ENCODE assay signal across 13 cellular contexts in genomic region chr1:194279975-194280374, GRCh38.
A peak's percentile ranks its signal among the peaks of the same experiment; 100 is the strongest.
DNase-seq lines count a peak whose midpoint lies in the region; ATAC-seq, FAIRE-seq and TF ChIP-seq lines count a peak whose summit lies in the region.
"Had no signal": no experiment of that assay in that cellular context is flagged by ENCODE, and none has a peak within 500 bp of the region (broad histone marks: within the 10 kb centered on the region; RNA-seq: fewer than 3 reads in every experiment).

No MANE protein-coding gene starts in this region.

- H3K4me1 Mint-ChIP-seq in stimulated activated memory B cell treated with anti-CD40 and anti-IgM and Interleukin-4, amounts not matched to agents 10 μg/mL and 1 μg/mL and 100 μg/mL, for 72 hours, result peaks cover 21% of the 10 kb centered on the region

- ATAC-seq in HG02571 (IDR thresholded peaks at IDR 0.05; ENCODE audit: unreplicated experiment), result peak; percentile 82
- ATAC-seq in HG03196 (IDR thresholded peaks at IDR 0.05; ENCODE audit: unreplicated experiment), result peak; percentile 59
- ATAC-seq in stimulated activated memory B cell treated with anti-CD40 and anti-IgM and Interleukin-4, amounts not matched to agents 10 μg/mL and 1 μg/mL and 100 μg/mL, for 72 hours, result peak; percentile 59

- no peaks in the 10 kb centered on the region for H3K36me3 Mint-ChIP-seq in stimulated activated memory B cell treated with anti-CD40 and anti-IgM and Interleukin-4, amounts not matched to agents 10 μg/mL and 1 μg/mL and 100 μg/mL, for 72 hours

- H3K4me1 ChIP-seq in BE2C, result no peaks in the 10 kb centered on the region
- H3K4me1 ChIP-seq: adrenal gland, left ventricle myocardium inferior had no signal

- no peak for TF ChIP-seq CTCF in BE2C (IDR thresholded peaks at IDR 0.05; ENCODE audit: low read depth, low read length)

- H3K4me3 ChIP-seq in BE2C (ENCODE audit: low read depth, low read length), result no peak overlapping the region
- H3K4me3 ChIP-seq: adrenal gland, left ventricle myocardium inferior had no signal

- H3K27ac Mint-ChIP-seq in stimulated activated memory B cell treated with anti-CD40 and anti-IgM and Interleukin-4, amounts not matched to agents 10 μg/mL and 1 μg/mL and 100 μg/mL, for 72 hours, result no peak overlapping the region
- H3K27ac Mint-ChIP-seq: T-helper 1 cell treated with Interleukin-12 subunit alpha and Interleukin-12 subunit beta and Interleukin-4 antibody, amounts not matched to agents 30 μg/mL and 1 μg/mL, for 36 hours had no signal

- H3K27me3 ChIP-seq in BE2C, result no peaks in the 10 kb centered on the region
- H3K27me3 ChIP-seq: adrenal gland, neutrophil had no signal

- no peak overlapping the region for H3K4me3 Mint-ChIP-seq in stimulated activated memory B cell treated with anti-CD40 and anti-IgM and Interleukin-4, amounts not matched to agents 10 μg/mL and 1 μg/mL and 100 μg/mL, for 72 hours
- H3K4me3 Mint-ChIP-seq: T-helper 1 cell treated with Interleukin-12 subunit alpha and Interleukin-12 subunit beta and Interleukin-4 antibody, amounts not matched to agents 30 μg/mL and 1 μg/mL, for 36 hours had no signal

- no peaks in the 10 kb centered on the region for H3K36me3 ChIP-seq in BE2C
- H3K36me3 ChIP-seq: adrenal gland, left ventricle myocardium inferior, neutrophil had no signal

- H3K9me3 ChIP-seq in BE2C, result no peaks in the 10 kb centered on the region
- H3K9me3 ChIP-seq: adrenal gland, neutrophil had no signal

- no peaks in the 10 kb centered on the region for H3K9me3 Mint-ChIP-seq in stimulated activated memory B cell treated with anti-CD40 and anti-IgM and Interleukin-4, amounts not matched to agents 10 μg/mL and 1 μg/mL and 100 μg/mL, for 72 hours
- H3K9me3 Mint-ChIP-seq: T-helper 1 cell treated with Interleukin-12 subunit alpha and Interleukin-12 subunit beta and Interleukin-4 antibody, amounts not matched to agents 30 μg/mL and 1 μg/mL, for 36 hours had no signal

- H3K27me3 Mint-ChIP-seq in stimulated activated memory B cell treated with anti-CD40 and anti-IgM and Interleukin-4, amounts not matched to agents 10 μg/mL and 1 μg/mL and 100 μg/mL, for 72 hours, result peaks cover 8% of the 10 kb centered on the region

- DNase-seq in GM19239 (ENCODE audit: insufficient read length, low spot score) (no peak), NCI-H1105 (lab: John Stamatoyannopoulos, UW) (no peak), NCI-H510A treated with DMSO at 0.1 percent for 48 hours (lab: John Stamatoyannopoulos, UW) (no peak), D341Med (ENCODE audit: low spot score) (no peak), BE2C (no peak)
- DNase-seq: adrenal gland, glutamatergic neuron, left ventricle myocardium inferior had no signal

- FAIRE-seq in GM19239 (lab: Jason Lieb, UNC), result peak; percentile 8
